ENCODE assay signal across 24 cellular contexts in genomic region chr2:108220191-108220590, GRCh38. TPM values are rescaled to one million over a fixed set of nuclear protein-coding genes. Genes with fewer than 3 reads are reported as not detected.
"Had no signal": no experiment of that assay in that cellular context is flagged by ENCODE, and none has a peak within 500 bp of the region (broad histone marks: within the 10 kb centered on the region; RNA-seq: fewer than 3 reads in every experiment).

No MANE protein-coding gene starts in this region.

- H3K4me3 Mint-ChIP-seq: activated CD4-positive, alpha-beta memory T cell treated with anti-CD3 and anti-CD28 coated beads for 36 hours; activated CD4-positive, alpha-beta T cell treated with anti-CD3 and anti-CD28 coated beads, Interleukin-2, amount 10 ng/mL, durations not matched to agents 24 days and 14 days; activated naive CD4-positive, alpha-beta T cell treated with anti-CD3 and anti-CD28 coated beads, Interleukin-2, amount 50 U/mL, for 24 hours; activated naive CD8-positive, alpha-beta T cell treated with anti-CD3 and anti-CD28 coated beads, Interleukin-2, amount 50 U/mL, for 24 hours; endodermal cell; natural killer cell treated with Interleukin-12 subunit alpha and Interleukin-12 subunit beta and Interleukin-15 and Interleukin-18, amount 100 ng/mL, for 72 hours; T-helper 1 cell treated with Interleukin-12 subunit alpha and Interleukin-12 subunit beta and Interleukin-4 antibody, amounts not matched to agents 30 μg/mL and 1 μg/mL, for 36 hours had no signal

- H3K27me3 ChIP-seq: suprapubic skin, tibial nerve had no signal

- H3K27me3 Mint-ChIP-seq: activated CD4-positive, alpha-beta memory T cell treated with anti-CD3 and anti-CD28 coated beads for 36 hours; activated CD4-positive, alpha-beta T cell treated with anti-CD3 and anti-CD28 coated beads, Interleukin-2, amount 10 ng/mL, durations not matched to agents 24 days and 14 days; activated naive CD8-positive, alpha-beta T cell treated with anti-CD3 and anti-CD28 coated beads, Interleukin-2, amount 50 U/mL, for 24 hours; natural killer cell treated with Interleukin-12 subunit alpha and Interleukin-12 subunit beta and Interleukin-15 and Interleukin-18, amount 100 ng/mL, for 72 hours; progenitor cell of endocrine pancreas had no signal

- H3K4me3 ChIP-seq: spleen, suprapubic skin, tibial nerve had no signal

- H3K4me1 ChIP-seq: spleen, tibial nerve had no signal

- H3K27ac Mint-ChIP-seq: activated CD4-positive, alpha-beta memory T cell treated with anti-CD3 and anti-CD28 coated beads for 36 hours; activated CD4-positive, alpha-beta T cell treated with anti-CD3 and anti-CD28 coated beads, Interleukin-2, amount 10 ng/mL, durations not matched to agents 24 days and 14 days; activated naive CD4-positive, alpha-beta T cell treated with anti-CD3 and anti-CD28 coated beads, Interleukin-2, amount 50 U/mL, for 24 hours; activated naive CD8-positive, alpha-beta T cell treated with anti-CD3 and anti-CD28 coated beads, Interleukin-2, amount 50 U/mL, for 24 hours; activated T-helper 2 cell treated with anti-CD3 and anti-CD28 coated beads, Interferon-gamma antibody, Interleukin-2, Interleukin-4, amounts not matched to agents 10 μg/mL and 5 μg/mL and 100 μg/mL, durations not matched to agents 14 hours and 24 hours and 36 hours; endodermal cell; natural killer cell treated with Interleukin-12 subunit alpha and Interleukin-12 subunit beta and Interleukin-15 and Interleukin-18, amount 100 ng/mL, for 72 hours; T-helper 1 cell treated with Interleukin-12 subunit alpha and Interleukin-12 subunit beta and Interleukin-4 antibody, amounts not matched to agents 30 μg/mL and 1 μg/mL, for 36 hours had no signal

- H3K36me3 ChIP-seq: spleen, suprapubic skin, tibial nerve had no signal

- H3K27ac ChIP-seq: spleen, suprapubic skin, tibial nerve had no signal

- DNase-seq: activated CD4-positive, alpha-beta memory T cell treated with anti-CD3 and anti-CD28 coated beads for 36 hours; activated CD4-positive, alpha-beta T cell treated with anti-CD3 and anti-CD28 coated beads, Interleukin-2, amount 10 ng/mL, durations not matched to agents 24 days and 14 days; activated CD4-positive, CD25-positive, alpha-beta regulatory T cell treated with anti-CD3 and anti-CD28 coated beads, Interleukin-2, amount 50 U/mL, for 72 hours; activated naive CD8-positive, alpha-beta T cell treated with anti-CD3 and anti-CD28 coated beads, Interleukin-2, amount 50 U/mL, for 24 hours; activated T-cell treated with anti-CD3 and anti-CD28 coated beads, Interleukin-2, amount 50 U/mL, for 48 hours; endodermal cell; foreskin fibroblast; left cardiac atrium; retina; spleen; stimulated activated naive CD4-positive, alpha-beta T cell; T-helper 9 cell had no signal

- ATAC-seq: activated naive CD8-positive, alpha-beta T cell treated with anti-CD3 and anti-CD28 coated beads, Interleukin-2, amount 50 U/mL, for 24 hours; esophagus mucosa had no signal

- H3K36me3 Mint-ChIP-seq: activated CD4-positive, alpha-beta memory T cell treated with anti-CD3 and anti-CD28 coated beads for 36 hours; natural killer cell treated with Interleukin-12 subunit alpha and Interleukin-12 subunit beta and Interleukin-15 and Interleukin-18, amount 100 ng/mL, for 72 hours had no signal

- H3K4me1 Mint-ChIP-seq: activated CD4-positive, alpha-beta T cell treated with anti-CD3 and anti-CD28 coated beads, Interleukin-2, amount 10 ng/mL, durations not matched to agents 24 days and 14 days; activated naive CD4-positive, alpha-beta T cell treated with anti-CD3 and anti-CD28 coated beads, Interleukin-2, amount 50 U/mL, for 24 hours; activated naive CD8-positive, alpha-beta T cell treated with anti-CD3 and anti-CD28 coated beads, Interleukin-2, amount 50 U/mL, for 24 hours; endodermal cell had no signal

RNA-seq across cellular contexts. Expression of gene SULT1C3, which starts 19.6 kb away (rescaled TPM):
- total RNA-seq: activated CD4-positive, alpha-beta memory T cell treated with anti-CD3 and anti-CD28 coated beads for 36 hours; activated CD4-positive, alpha-beta T cell treated with anti-CD3 and anti-CD28 coated beads, Interleukin-2, amount 10 ng/mL, durations not matched to agents 24 days and 14 days; activated T-helper 2 cell treated with anti-CD3 and anti-CD28 coated beads, Interferon-gamma antibody, Interleukin-2, Interleukin-4, amounts not matched to agents 10 μg/mL and 5 μg/mL and 100 μg/mL, durations not matched to agents 14 hours and 24 hours and 36 hours; endodermal cell; left cardiac atrium; lower leg skin; natural killer cell treated with Interleukin-12 subunit alpha and Interleukin-12 subunit beta and Interleukin-15 and Interleukin-18, amount 100 ng/mL, for 72 hours; osteocyte; progenitor cell of endocrine pancreas; spleen; suprapubic skin; tibial nerve; ureter had no signal
- polyA plus RNA-seq: keratinocyte, spleen had no signal
